ENCODE assay signal across 21 cellular contexts in genomic region chr2:239862613-239863012, GRCh38.
DNase-seq lines count a peak whose midpoint lies in the region; ATAC-seq and TF ChIP-seq lines count a peak whose summit lies in the region.
"Had no signal": no experiment of that assay in that cellular context is flagged by ENCODE, and none has a peak within 500 bp of the region (broad histone marks: within the 10 kb centered on the region; RNA-seq: fewer than 3 reads in every experiment).

No MANE protein-coding gene starts in this region.

- DNase-seq in activated CD8-positive, alpha-beta T cell treated with anti-CD3 and anti-CD28 coated beads, Interleukin-2, amount 10 ng/mL, durations not matched to agents 7 days and 5 days = peak; percentile 13
- no peak for DNase-seq in activated CD8-positive, alpha-beta T cell treated with anti-CD3 and anti-CD28 coated beads for 36 hours
- DNase-seq in DND-41 = no peak
- no peak for DNase-seq in endothelial cell (ENCODE audit: low spot score)
- peak; percentile 4 for DNase-seq in testis
- DNase-seq in NCI-H1092 treated with DMSO at 0.1 percent for 48 hours (lab: John Stamatoyannopoulos, UW) = no peak
- DNase-seq in OCI-M1 (lab: John Stamatoyannopoulos, UW) = no peak
- DNase-seq: 8988T; ACHN; AML-193; BE2C; CD4-positive, CD25-positive, alpha-beta regulatory T cell; CD8-positive, alpha-beta memory T cell; DMS 273 treated with DMSO at 0.1 percent for 48 hours; DMS79; GM23248; H7; HCEC 1CT had no signal

- no peak overlapping the region for H3K9ac ChIP-seq in DND-41 (ENCODE audit: low read depth, low read length)
- H3K9ac ChIP-seq: GM23248 had no signal

- H3K27ac Mint-ChIP-seq in activated CD8-positive, alpha-beta T cell treated with anti-CD3 and anti-CD28 coated beads, Interleukin-2, amount 10 ng/mL, durations not matched to agents 7 days and 5 days = no peak overlapping the region
- H3K27ac Mint-ChIP-seq in activated CD8-positive, alpha-beta T cell treated with anti-CD3 and anti-CD28 coated beads for 36 hours = no peak overlapping the region
- peak overlapping the region; percentile 70 for H3K27ac Mint-ChIP-seq in endothelial cell (ENCODE audit: unreplicated experiment)
- H3K27ac Mint-ChIP-seq: CD4-positive, CD25-positive, alpha-beta regulatory T cell had no signal

- peaks cover 18% of the 10 kb centered on the region for H3K27me3 Mint-ChIP-seq in activated CD8-positive, alpha-beta T cell treated with anti-CD3 and anti-CD28 coated beads, Interleukin-2, amount 10 ng/mL, durations not matched to agents 7 days and 5 days (ENCODE audit: low read depth)
- H3K27me3 Mint-ChIP-seq in activated CD8-positive, alpha-beta T cell treated with anti-CD3 and anti-CD28 coated beads for 36 hours = peaks cover 5% of the 10 kb centered on the region
- peaks cover 8% of the 10 kb centered on the region for H3K27me3 Mint-ChIP-seq in endothelial cell (ENCODE audit: unreplicated experiment)

- TF ChIP-seq CTCF in activated CD8-positive, alpha-beta T cell treated with anti-CD3 and anti-CD28 coated beads for 36 hours (IDR thresholded peaks at IDR 0.05) = no peak
- TF ChIP-seq CTCF in DND-41 (IDR thresholded peaks at IDR 0.05; ENCODE audit: borderline replicate concordance, extremely low read depth, low read length, poor library complexity, severe bottlenecking) = no peak
- no peak for TF ChIP-seq CTCF in endothelial cell (IDR thresholded peaks at IDR 0.05; ENCODE audit: unreplicated experiment)
- no peak for TF ChIP-seq CTCF in testis (IDR thresholded peaks at IDR 0.05)

- H3K4me1 Mint-ChIP-seq in activated CD8-positive, alpha-beta T cell treated with anti-CD3 and anti-CD28 coated beads, Interleukin-2, amount 10 ng/mL, durations not matched to agents 7 days and 5 days (ENCODE audit: low read depth) = no peaks in the 10 kb centered on the region
- no peaks in the 10 kb centered on the region for H3K4me1 Mint-ChIP-seq in activated CD8-positive, alpha-beta T cell treated with anti-CD3 and anti-CD28 coated beads for 36 hours (ENCODE audit: low read depth)
- peaks cover 45% of the 10 kb centered on the region for H3K4me1 Mint-ChIP-seq in endothelial cell (ENCODE audit: unreplicated experiment)

- TF ChIP-seq POLR2A in testis (IDR thresholded peaks at IDR 0.05) = no peak

- no peaks in the 10 kb centered on the region for H3K79me2 ChIP-seq in DND-41 (ENCODE audit: insufficient read depth, low read length)

- intact Hi-C loops in activated CD8-positive, alpha-beta T cell treated with anti-CD3 and anti-CD28 coated beads for 36 hours (cut with micrococcal nuclease) = no loop called here
- intact Hi-C loops in testis (cut with DNase I; ENCODE audit: low total_unique reads) = no loop called here

- H3K9me3 ChIP-seq in DND-41 (ENCODE audit: insufficient read depth, low read length, severe bottlenecking) (no peaks in the 10 kb centered on the region), testis (no peaks in the 10 kb centered on the region)

- no peaks in the 10 kb centered on the region for H4K20me1 ChIP-seq in DND-41 (ENCODE audit: insufficient read depth, low read length)

- no peak overlapping the region for H3K4me2 ChIP-seq in DND-41 (ENCODE audit: insufficient read depth, low read length)
- H3K4me2 ChIP-seq: A549 had no signal

- H3K36me3 Mint-ChIP-seq in activated CD8-positive, alpha-beta T cell treated with anti-CD3 and anti-CD28 coated beads, Interleukin-2, amount 10 ng/mL, durations not matched to agents 7 days and 5 days (ENCODE audit: low read depth) = no peaks in the 10 kb centered on the region
- H3K36me3 Mint-ChIP-seq in activated CD8-positive, alpha-beta T cell treated with anti-CD3 and anti-CD28 coated beads for 36 hours (ENCODE audit: low read depth) = no peaks in the 10 kb centered on the region
- H3K36me3 Mint-ChIP-seq in endothelial cell (ENCODE audit: low read depth, unreplicated experiment) = peaks cover 3% of the 10 kb centered on the region
- H3K36me3 Mint-ChIP-seq: CD4-positive, CD25-positive, alpha-beta regulatory T cell; CD8-positive, alpha-beta memory T cell had no signal

- POLR2A ChIA-PET in activated CD8-positive, alpha-beta T cell treated with anti-CD3 and anti-CD28 coated beads, Interleukin-2, amount 10 ng/mL, durations not matched to agents 7 days and 5 days (lab: Charles Lee) = no interaction called here
- POLR2A ChIA-PET in activated CD8-positive, alpha-beta T cell treated with anti-CD3 and anti-CD28 coated beads for 36 hours (lab: Charles Lee) = no interaction called here

- H3K27ac ChIP-seq in DND-41 (ENCODE audit: low read length) (peak overlapping the region; percentile 50), testis (no peak overlapping the region)
- H3K27ac ChIP-seq: A549, C4-2B, GM23248 had no signal

- 72 to 76% methylated on average over 7 of the region's 7 CpGs for WGBS in testis, 2 donors

- no peaks in the 10 kb centered on the region for H3K27me3 ChIP-seq in DND-41 (ENCODE audit: insufficient read depth, low read length, poor library complexity)
- H3K27me3 ChIP-seq in testis = no peaks in the 10 kb centered on the region
- H3K27me3 ChIP-seq: BE2C had no signal

- H3K4me1 ChIP-seq in DND-41 (ENCODE audit: insufficient read depth, low read length) (peaks cover 22% of the 10 kb centered on the region), testis (no peaks in the 10 kb centered on the region)
- H3K4me1 ChIP-seq: BE2C had no signal

- H3K36me3 ChIP-seq in DND-41 (ENCODE audit: insufficient read depth, low read length) (no peaks in the 10 kb centered on the region), testis (ENCODE audit: low read depth, missing control alignments) (no peaks in the 10 kb centered on the region)
- H3K36me3 ChIP-seq: BE2C had no signal

- no peak overlapping the region for H3K4me3 Mint-ChIP-seq in activated CD8-positive, alpha-beta T cell treated with anti-CD3 and anti-CD28 coated beads, Interleukin-2, amount 10 ng/mL, durations not matched to agents 7 days and 5 days
- H3K4me3 Mint-ChIP-seq in activated CD8-positive, alpha-beta T cell treated with anti-CD3 and anti-CD28 coated beads for 36 hours = no peak overlapping the region
- H3K4me3 Mint-ChIP-seq in endothelial cell (ENCODE audit: unreplicated experiment) = no peak overlapping the region
- H3K4me3 Mint-ChIP-seq: CD4-positive, CD25-positive, alpha-beta regulatory T cell had no signal

- ATAC-seq in activated CD8-positive, alpha-beta T cell treated with anti-CD3 and anti-CD28 coated beads, Interleukin-2, amount 10 ng/mL, durations not matched to agents 7 days and 5 days = no peak
- ATAC-seq in activated CD8-positive, alpha-beta T cell treated with anti-CD3 and anti-CD28 coated beads for 36 hours = no peak
- ATAC-seq in DND-41 (ENCODE audit: insufficient read depth, low read depth) (no peak), HG03039 (IDR thresholded peaks at IDR 0.05; ENCODE audit: unreplicated experiment) (no peak)
- ATAC-seq: A549 had no signal

- no peak overlapping the region for H2AFZ ChIP-seq in DND-41 (ENCODE audit: low read depth, low read length)
- H2AFZ ChIP-seq: GM23248 had no signal

- CTCF ChIA-PET in activated CD8-positive, alpha-beta T cell treated with anti-CD3 and anti-CD28 coated beads, Interleukin-2, amount 10 ng/mL, durations not matched to agents 7 days and 5 days (lab: Charles Lee) = interaction anchor here (0.7 kb wide), 1 partner anchor 22 kb away, joined by 3 read pairs; no protein-coding TSS in a partner anchor
- CTCF ChIA-PET in activated CD8-positive, alpha-beta T cell treated with anti-CD3 and anti-CD28 coated beads for 36 hours (lab: Charles Lee) = no interaction called here

- no peaks in the 10 kb centered on the region for H3K9me3 Mint-ChIP-seq in activated CD8-positive, alpha-beta T cell treated with anti-CD3 and anti-CD28 coated beads, Interleukin-2, amount 10 ng/mL, durations not matched to agents 7 days and 5 days (ENCODE audit: insufficient read depth)
- no peaks in the 10 kb centered on the region for H3K9me3 Mint-ChIP-seq in activated CD8-positive, alpha-beta T cell treated with anti-CD3 and anti-CD28 coated beads for 36 hours
- no peaks in the 10 kb centered on the region for H3K9me3 Mint-ChIP-seq in endothelial cell (ENCODE audit: unreplicated experiment)
- H3K9me3 Mint-ChIP-seq: CD8-positive, alpha-beta memory T cell had no signal

- H3K4me3 ChIP-seq in DND-41 (ENCODE audit: low read depth in 1 of 2, low read length in 2 of 2) (no peak overlapping the region), testis (no peak overlapping the region)
- H3K4me3 ChIP-seq: A549, GM23248 had no signal

Comparison
In these comparisons a context has a peak if more than half of its experiments do, and no peak if none do; other contexts are left out.
1. DNase-seq: peak in activated CD8-positive, alpha-beta T cell treated with anti-CD3 and anti-CD28 coated beads, Interleukin-2, amount 10 ng/mL, durations not matched to agents 7 days and 5 days (single experiment) and testis (single experiment); none in activated CD8-positive, alpha-beta T cell treated with anti-CD3 and anti-CD28 coated beads for 36 hours (single experiment), DND-41 (single experiment), endothelial cell (single experiment), NCI-H1092 treated with DMSO at 0.1 percent for 48 hours (single experiment) and OCI-M1 (single experiment).